ENCODE assay signal across 8 cellular contexts in the genomic region with DNA sequence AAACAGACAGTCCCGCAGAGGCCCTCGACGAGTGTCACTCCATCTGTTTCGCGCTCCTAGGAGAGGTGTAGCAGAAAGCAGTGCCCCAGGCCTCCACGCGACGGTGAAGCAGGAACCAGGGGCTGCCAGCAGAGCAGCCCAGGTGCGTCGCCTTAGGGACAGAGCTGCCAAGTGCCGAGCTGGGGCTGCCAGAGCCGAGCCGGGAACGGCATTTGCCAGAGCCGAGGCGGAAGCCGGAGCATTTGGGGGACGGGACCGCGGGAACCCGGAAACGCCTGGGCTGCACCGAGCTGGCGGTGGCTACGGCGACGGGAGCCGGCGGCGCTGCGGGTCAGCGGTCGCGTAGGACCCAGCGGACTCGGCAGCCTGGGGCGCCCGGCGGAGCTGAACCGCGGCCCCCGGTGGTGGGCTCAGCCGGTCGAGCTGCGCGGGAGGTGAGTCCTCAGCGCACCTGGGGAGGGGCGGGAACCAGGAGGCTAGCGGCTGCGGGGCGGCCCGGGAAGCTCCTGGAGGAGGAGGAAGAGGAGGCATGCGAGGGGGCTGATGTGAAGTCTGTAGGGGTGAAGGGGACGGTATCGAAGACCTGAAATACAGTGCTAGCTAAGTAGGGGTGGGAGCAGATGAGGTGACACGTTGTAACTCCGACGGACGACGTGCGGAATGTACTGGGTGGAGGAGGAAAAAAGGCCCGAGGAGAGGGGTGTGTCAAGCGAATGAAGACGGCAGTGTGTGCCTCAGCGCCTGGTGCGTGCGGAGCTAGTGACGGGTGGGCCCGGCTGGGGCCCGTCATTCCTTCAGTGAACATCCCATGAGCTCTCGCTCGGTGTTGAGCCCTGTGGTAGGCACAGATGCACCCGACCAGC. TPM values are rescaled to one million over a fixed set of nuclear protein-coding genes. Genes with fewer than 3 reads are reported as not detected.
DNase-seq lines count a peak whose midpoint lies in the region; ATAC-seq, FAIRE-seq and TF ChIP-seq lines count a peak whose summit lies in the region.

A gene (plus strand): TSS at position 268 of the 863 bp plus-strand sequence. CDS start 23,559 bp downstream, outside the sequence.

- peak within 1 kb of the TSS; percentile 99 for H2AFZ ChIP-seq in ACC112 (ENCODE audit: low read length, unreplicated experiment)

- H3K36me3 Mint-ChIP-seq in central memory CD8-positive, alpha-beta T cell (ENCODE audit: insufficient read depth): peaks cover 11% of the 10 kb centered on the region

- H3K4me3 Mint-ChIP-seq in central memory CD8-positive, alpha-beta T cell: peak within 1 kb of the TSS; percentile 87

- no peaks in the 10 kb centered on the region for H3K9me3 ChIP-seq in kidney (ENCODE audit: control insufficient read depth in 1 of 2, low read length in 2 of 2)

- peak within 1 kb of the TSS; percentile 79 to 81 for H3K9ac ChIP-seq in kidney (ENCODE audit: low read length in 2 of 2)

- H3K27me3 ChIP-seq in ACC112 (ENCODE audit: insufficient read depth, low read length): no peaks in the 10 kb centered on the region

- peak; percentile 90 for ATAC-seq in HG03064 (IDR thresholded peaks at IDR 0.05; ENCODE audit: low read depth, unreplicated experiment)
- peak; percentile 83 for ATAC-seq in central memory CD8-positive, alpha-beta T cell (replicated peaks; ENCODE audit: extremely low read depth, poor library complexity, severe bottlenecking)

- peaks cover 32% of the 10 kb centered on the region for H3K4me1 Mint-ChIP-seq in central memory CD8-positive, alpha-beta T cell

- H3K36me3 ChIP-seq in ACC112 (ENCODE audit: insufficient read depth, low read length): no peaks in the 10 kb centered on the region
- no peaks in the 10 kb centered on the region for H3K36me3 ChIP-seq in kidney (ENCODE audit: control insufficient read depth in 1 of 2, insufficient read depth in 2 of 2, low read length in 2 of 2)

- H3K79me2 ChIP-seq in ACC112 (ENCODE audit: control insufficient read depth, insufficient read depth, low read length, unreplicated experiment): peaks cover 22% of the 10 kb centered on the region

- H3K4me1 ChIP-seq in ACC112 (ENCODE audit: control insufficient read depth, insufficient read depth, low read length, unreplicated experiment) (peaks cover 13% of the 10 kb centered on the region), kidney (ENCODE audit: control insufficient read depth in 1 of 2, insufficient read depth in 1 of 2, low read depth in 1 of 2, low read length in 2 of 2) (peaks cover 0 to 4% of the 10 kb centered on the region in 2 donors)

- H3K27me3 Mint-ChIP-seq in central memory CD8-positive, alpha-beta T cell: no peaks in the 10 kb centered on the region

- H3K27ac Mint-ChIP-seq in central memory CD8-positive, alpha-beta T cell (ENCODE audit: low read depth): peak within 1 kb of the TSS; percentile 93

- H3K27ac ChIP-seq in ACC112 (ENCODE audit: low read depth, low read length): peak within 1 kb of the TSS; percentile 52; the same call in 1 of the 2 replicates
- peak within 1 kb of the TSS; percentile 72 to 73 for H3K27ac ChIP-seq in kidney (ENCODE audit: low read depth in 2 of 2, low read length in 2 of 2)

- TF ChIP-seq CTCF in kidney (IDR thresholded peaks at IDR 0.05; ENCODE audit: borderline replicate concordance, extremely low read depth, insufficient read depth): no peak

- intact Hi-C loops in kidney (cut with DNase I): no loop called here

- peak; percentile 78 for TF ChIP-seq POLR2A in GM18526 (IDR thresholded peaks at IDR 0.05; ENCODE audit: extremely low read depth, insufficient read length)

- peak; percentile 83 for DNase-seq in NCI-H2196 (lab: John Stamatoyannopoulos, UW; ENCODE audit: unreplicated experiment)
- DNase-seq in activated CD4-positive, CD25-positive, alpha-beta regulatory T cell (lab: John Stamatoyannopoulos, UW): peak; percentile 52 to 66 (median 61)
- DNase-seq in central memory CD8-positive, alpha-beta T cell (ENCODE audit: low spot score in 2 of 2): peak; percentile 70 to 71
- peak; percentile 94 for DNase-seq in kidney
- DNase-seq in stimulated activated CD4-positive, alpha-beta T cell treated with anti-CD3 and anti-CD28 coated beads, Interleukin-15, amount 100 ng/mL, for 24 hours: peak; percentile 89

- no peak for FAIRE-seq in kidney (lab: Jason Lieb, UNC)

- no peaks in the 10 kb centered on the region for H3K9me3 Mint-ChIP-seq in central memory CD8-positive, alpha-beta T cell

- H3K4me3 ChIP-seq in ACC112 (ENCODE audit: low read depth, low read length) (peak within 1 kb of the TSS; percentile 97), kidney (ENCODE audit: low read length in 2 of 2) (peak within 1 kb of the TSS; percentile 91 to 99)

RNA-seq across cellular contexts. Expression of the gene that starts here (rescaled TPM):
- total RNA-seq in kidney: 28.2 TPM
- polyA plus RNA-seq in kidney (ENCODE audit: insufficient read depth, low read depth, low replicate concordance): 17.9 TPM

Comparison
In these comparisons a context has a peak if more than half of its experiments do, and no peak if none do; other contexts are left out.
1. Peak in every context shown above with its lines: DNase-seq, ATAC-seq, H3K4me3 ChIP-seq and H3K27ac ChIP-seq.